13 cellular contexts compared by ENCODE assay signal in genomic region chr20:2799271-2799670, GRCh38. TPM values are rescaled to one million over a fixed set of nuclear protein-coding genes. Genes with fewer than 3 reads are reported as not detected.
DNase-seq lines count a peak whose midpoint lies in the region; ATAC-seq and TF ChIP-seq lines count a peak whose summit lies in the region.
"Had no signal": no experiment of that assay in that cellular context is flagged by ENCODE, and none has a peak within 500 bp of the region (broad histone marks: within the 10 kb centered on the region; RNA-seq: fewer than 3 reads in every experiment).

No MANE protein-coding gene starts in this region.

- no peak overlapping the region for H2BK120ac ChIP-seq in mesendoderm (ENCODE audit: low read depth, low read length)

- TF ChIP-seq CTCF in breast epithelium (IDR thresholded peaks at IDR 0.05), result no peak
- no peak for TF ChIP-seq CTCF in mammary epithelial cell (conservative IDR thresholded peaks at IDR 0.05 in 1 of 2, IDR thresholded peaks at IDR 0.05 in 1 of 2; ENCODE audit: extremely low read depth in 1 of 2, insufficient read depth in 1 of 2, low read depth in 1 of 2, low read length in 2 of 2)
- TF ChIP-seq CTCF in vagina (IDR thresholded peaks at IDR 0.05), result no peak

- no peak overlapping the region for H2BK5ac ChIP-seq in mesendoderm (ENCODE audit: low read length)

- H2BK15ac ChIP-seq in mesendoderm (replicated peaks; ENCODE audit: low read depth), result no peak overlapping the region

- no peak overlapping the region for H2AFZ ChIP-seq in mammary epithelial cell (ENCODE audit: low read depth, low read length)

- H3K23ac ChIP-seq in mesendoderm (ENCODE audit: low read length), result no peak overlapping the region

- H3K4me1 ChIP-seq in breast epithelium (no peaks in the 10 kb centered on the region), mammary epithelial cell (ENCODE audit: insufficient read depth, low read length) (peaks cover 6% of the 10 kb centered on the region), mesendoderm (ENCODE audit: control insufficient read depth, low read depth, low read length) (peaks cover 4% of the 10 kb centered on the region), vagina (peaks cover 30% of the 10 kb centered on the region)

- H2AK5ac ChIP-seq in mesendoderm (ENCODE audit: low read length), result no peak overlapping the region

- no peak overlapping the region for H4K5ac ChIP-seq in mesendoderm (ENCODE audit: low read length)

- H4K20me1 ChIP-seq in mammary epithelial cell (ENCODE audit: insufficient read depth, low read length), result no peaks in the 10 kb centered on the region

- peaks cover 48% of the 10 kb centered on the region for H3K27me3 Mint-ChIP-seq in activated naive CD8-positive, alpha-beta T cell treated with anti-CD3 and anti-CD28 coated beads for 36 hours

- in situ Hi-C loops in mammary epithelial cell (cut with MboI; ENCODE audit: low sequenced_read_pairs in 2 of 2), result loop anchor here in 1 of 2 donors (10.0 kb wide), 1 partner anchor 64 kb away; no protein-coding TSS in a partner anchor

- dilution Hi-C loops in mammary epithelial cell (cut with HindIII; ENCODE audit: low sequenced_read_pairs), result loop anchor here (10.0 kb wide), 1 partner anchor 56 kb away; no protein-coding TSS in a partner anchor

- H3K36me3 Mint-ChIP-seq in activated naive CD8-positive, alpha-beta T cell treated with anti-CD3 and anti-CD28 coated beads for 36 hours, result no peaks in the 10 kb centered on the region

- 0% methylated on average over 2 of the region's 9 CpGs for WGBS in mammary epithelial cell (ENCODE audit: low coverage, missing lambda C conversion rate)
- no CpG with 5 or more reads among the region's 9 CpGs for WGBS in mesendoderm (ENCODE audit: extremely low coverage, insufficient coverage, low lambda C conversion rate)

- H4K8ac ChIP-seq in mesendoderm (ENCODE audit: low read depth, low read length), result no peak overlapping the region

- intact Hi-C loops in breast epithelium (cut with DNase I; ENCODE audit: low total_unique reads), result no loop called here
- intact Hi-C loops in mammary epithelial cell (cut with micrococcal nuclease), result no loop called here
- intact Hi-C loops in vagina (cut with DNase I), result no loop called here

- no peaks in the 10 kb centered on the region for H3K36me3 ChIP-seq in breast epithelium
- no peaks in the 10 kb centered on the region for H3K36me3 ChIP-seq in mammary epithelial cell (ENCODE audit: insufficient read depth, low read length)
- H3K36me3 ChIP-seq in mesendoderm (ENCODE audit: control insufficient read depth, insufficient read depth, low read length), result peaks cover 13% of the 10 kb centered on the region
- no peaks in the 10 kb centered on the region for H3K36me3 ChIP-seq in vagina

- TF ChIP-seq POLR2A in breast epithelium (IDR thresholded peaks at IDR 0.05) (no peak), vagina (IDR thresholded peaks at IDR 0.05) (no peak)

- ATAC-seq in HG02840 (IDR thresholded peaks at IDR 0.05; ENCODE audit: low FRiP score, unreplicated experiment), result no peak

- CTCF ChIA-PET in mammary epithelial cell (lab: Charles Lee; ENCODE audit: low non-redundant PET), result no interaction called here

- H3K27ac Mint-ChIP-seq in activated naive CD8-positive, alpha-beta T cell treated with anti-CD3 and anti-CD28 coated beads for 36 hours, result no peak overlapping the region

- peak overlapping the region; percentile 86 for H3K4me3 Mint-ChIP-seq in activated naive CD8-positive, alpha-beta T cell treated with anti-CD3 and anti-CD28 coated beads for 36 hours

- no peaks in the 10 kb centered on the region for H3K79me1 ChIP-seq in mesendoderm (ENCODE audit: low read length)

- peaks cover 24% of the 10 kb centered on the region for H3K4me1 Mint-ChIP-seq in activated naive CD8-positive, alpha-beta T cell treated with anti-CD3 and anti-CD28 coated beads for 36 hours

- peak overlapping the region; percentile 97 for H3K56ac ChIP-seq in mesendoderm (ENCODE audit: low read length)

- DNase-seq in breast epithelium (ENCODE audit: low spot score in 2 of 2) (no peak), mammary epithelial cell (no peak), mesendoderm (no peak), vagina (ENCODE audit: extremely low spot score in 2 of 2) (no peak), DMS 273 (lab: John Stamatoyannopoulos, UW; ENCODE audit: unreplicated experiment) (no peak)
- DNase-seq in activated naive CD8-positive, alpha-beta T cell treated with anti-CD3 and anti-CD28 coated beads for 36 hours, result no peak
- DNase-seq in stimulated activated CD4-positive, alpha-beta T cell treated with anti-CD3 and anti-CD28 coated beads, Interleukin-2, amount 100 ng/mL, for 24 hours, result no peak
- DNase-seq: COR-L47; stimulated activated CD4-positive, alpha-beta T cell treated with anti-CD3 and anti-CD28 coated beads, Interleukin-2, amount 100 ng/mL, for 48 hours; SW 1271 had no signal

- no peak overlapping the region for H3K9ac ChIP-seq in mammary epithelial cell (ENCODE audit: insufficient read depth, low read length)
- H3K9ac ChIP-seq in mesendoderm (ENCODE audit: low read length), result peak overlapping the region; percentile 75

- H3K9me3 Mint-ChIP-seq in activated naive CD8-positive, alpha-beta T cell treated with anti-CD3 and anti-CD28 coated beads for 36 hours, result no peaks in the 10 kb centered on the region

- H3K79me2 ChIP-seq in mammary epithelial cell (ENCODE audit: insufficient read depth, low read length) (no peaks in the 10 kb centered on the region), mesendoderm (ENCODE audit: control insufficient read depth, insufficient read depth, low read length) (no peaks in the 10 kb centered on the region)

- H3K4me3 ChIP-seq in breast epithelium (peak overlapping the region; percentile 40 to 70 (median 48)), mammary epithelial cell (replicated peaks in 1 of 3; ENCODE audit: insufficient read depth in 1 of 3, low read depth in 2 of 3, low read length in 3 of 3) (no peak overlapping the region), mesendoderm (ENCODE audit: low read length) (peak overlapping the region; percentile 63), vagina (peak overlapping the region; percentile 48 to 50)

- peak overlapping the region in 1 of 2 donors; percentile 27 for H3K27ac ChIP-seq in breast epithelium
- H3K27ac ChIP-seq in mammary epithelial cell (ENCODE audit: insufficient read depth, low read depth, low read length), result no peak overlapping the region
- peak overlapping the region; percentile 22 for H3K27ac ChIP-seq in mesendoderm (ENCODE audit: low read depth, low read length)
- peak overlapping the region; percentile 35 for H3K27ac ChIP-seq in vagina

- H3K4me2 ChIP-seq in mammary epithelial cell (ENCODE audit: insufficient read depth, low read depth, low read length), result no peak overlapping the region
- peak overlapping the region; percentile 52 for H3K4me2 ChIP-seq in mesendoderm (ENCODE audit: low read length)

- H3K27me3 ChIP-seq in breast epithelium (peaks cover 0 to 5% of the 10 kb centered on the region in 2 donors), mammary epithelial cell (ENCODE audit: insufficient read depth, low read length) (peaks cover 20% of the 10 kb centered on the region), mesendoderm (ENCODE audit: insufficient read depth, low read length, poor library complexity) (peaks cover 22% of the 10 kb centered on the region), vagina (no peaks in the 10 kb centered on the region)

- H3K9me3 ChIP-seq in breast epithelium (no peaks in the 10 kb centered on the region), mammary epithelial cell (replicated peaks; ENCODE audit: insufficient read depth, low read length) (peaks cover 5% of the 10 kb centered on the region), vagina (no peaks in the 10 kb centered on the region)

- BruUV-seq in mammary epithelial cell (replicated peaks; lab: Mats Ljungman, UMichigan), result no TSS peak

- H3K18ac ChIP-seq in mesendoderm (ENCODE audit: low read length), result no peak overlapping the region

- H3K4ac ChIP-seq in mesendoderm (ENCODE audit: low read depth, low read length), result no peak overlapping the region

RNA-seq across cellular contexts. Expression of gene CPXM1, which starts 1.2 kb away (rescaled TPM):
- total RNA-seq in breast epithelium (10 to 100 TPM; 23.1 to 45.4 (median 28.5) TPM), mammary epithelial cell (under 1 TPM in 1 of 2 donors, not detected in 1; under 0.01 TPM), vagina (19.4 TPM)
- not detected for polyA plus RNA-seq in mammary epithelial cell
- not detected for polyA minus RNA-seq in mammary epithelial cell
- total RNA-seq in activated naive CD8-positive, alpha-beta T cell treated with anti-CD3 and anti-CD28 coated beads for 36 hours, result 1 to 10 TPM; 4.2 to 4.3 TPM
- polyA plus RNA-seq in mesendoderm (2013, experiment 1 of 2), result 19.2 TPM
- 19.6 TPM for polyA plus RNA-seq in mesendoderm (2013, experiment 2 of 2)
- total RNA-seq: H4 had no signal

RNA-seq across cellular contexts. Expression of gene C20orf141, which starts 15.5 kb away (rescaled TPM):
- not detected for total RNA-seq in breast epithelium
- total RNA-seq in mammary epithelial cell, result not detected
- polyA plus RNA-seq in mammary epithelial cell, result not detected
- not detected for polyA minus RNA-seq in mammary epithelial cell
- not detected for total RNA-seq in activated naive CD8-positive, alpha-beta T cell treated with anti-CD3 and anti-CD28 coated beads for 36 hours
- not detected for polyA plus RNA-seq in mesendoderm (2013, experiment 1 of 2)
- polyA plus RNA-seq in mesendoderm (2013, experiment 2 of 2), result not detected
- not detected for total RNA-seq in vagina
- total RNA-seq: H4 had no signal
- polyA plus RNA-seq: esophagus had no signal

RNA-seq across cellular contexts. Expression of gene TMEM239, which starts 16.9 kb away (rescaled TPM):
- total RNA-seq in breast epithelium (under 1 TPM in 1 of 3 donors, not detected in 2; under 0.01 TPM), mammary epithelial cell (not detected), vagina (not detected)
- polyA plus RNA-seq in mammary epithelial cell, result not detected
- not detected for polyA minus RNA-seq in mammary epithelial cell
- total RNA-seq in activated naive CD8-positive, alpha-beta T cell treated with anti-CD3 and anti-CD28 coated beads for 36 hours, result not detected
- not detected for polyA plus RNA-seq in mesendoderm (2013, experiment 1 of 2)
- polyA plus RNA-seq in mesendoderm (2013, experiment 2 of 2), result not detected
- total RNA-seq: H4 had no signal
- polyA plus RNA-seq: esophagus had no signal

RNA-seq across cellular contexts. Expression of gene PCED1A, which starts 41.2 kb away (rescaled TPM):
- 10 to 100 TPM; 23.4 to 38.0 (median 36.6) TPM for total RNA-seq in breast epithelium
- 10 to 100 TPM; 15.8 to 20.2 TPM for total RNA-seq in mammary epithelial cell
- polyA plus RNA-seq in mammary epithelial cell, result 12.5 TPM
- polyA minus RNA-seq in mammary epithelial cell, result 3.5 TPM
- 10 to 100 TPM; 24.2 to 26.3 TPM for total RNA-seq in activated naive CD8-positive, alpha-beta T cell treated with anti-CD3 and anti-CD28 coated beads for 36 hours
- polyA plus RNA-seq in mesendoderm (2013, experiment 1 of 2), result 9.3 TPM
- 9.0 TPM for polyA plus RNA-seq in mesendoderm (2013, experiment 2 of 2)
- total RNA-seq in vagina, result 22.1 TPM

RNA-seq across cellular contexts. Expression of gene VPS16, which starts 41.3 kb away (rescaled TPM):
- total RNA-seq in breast epithelium, result 10 to 100 TPM; 25.3 to 34.7 (median 33.8) TPM
- 10 to 100 TPM; 28.5 to 35.2 TPM for total RNA-seq in mammary epithelial cell
- 25.5 TPM for polyA plus RNA-seq in mammary epithelial cell
- polyA minus RNA-seq in mammary epithelial cell, result 29.0 TPM
- 10 to 100 TPM; 33.5 to 34.1 TPM for total RNA-seq in activated naive CD8-positive, alpha-beta T cell treated with anti-CD3 and anti-CD28 coated beads for 36 hours
- polyA plus RNA-seq in mesendoderm (2013, experiment 1 of 2), result 8.3 TPM
- polyA plus RNA-seq in mesendoderm (2013, experiment 2 of 2), result 7.6 TPM
- total RNA-seq in vagina, result 30.0 TPM

Comparison
In these comparisons a context has a peak if more than half of its experiments do, and no peak if none do; other contexts are left out.
1. H3K4me3 ChIP-seq: peak in breast epithelium (3 of 3), mesendoderm (single experiment) and vagina (2 of 2); none in mammary epithelial cell (0 of 3).
2. RNA of gene CPXM1, which starts 1.2 kb away (total RNA-seq): 23.1 to 45.4 TPM in breast epithelium, 19.4 TPM in vagina (single experiment) and 4.2 to 4.3 TPM in activated naive CD8-positive, alpha-beta T cell treated with anti-CD3 and anti-CD28 coated beads for 36 hours; under 0.01 TPM in mammary epithelial cell; every median in the first group is over 4 times any median in the second.